In genomic region chr9:35341021-35341420, GRCh38 we compare ENCODE assay signal across 16 cellular contexts.
DNase-seq lines count a peak whose midpoint lies in the region; ATAC-seq and TF ChIP-seq lines count a peak whose summit lies in the region.
"Had no signal": no experiment of that assay in that cellular context is flagged by ENCODE, and none has a peak within 500 bp of the region (broad histone marks: within the 10 kb centered on the region; RNA-seq: fewer than 3 reads in every experiment).

No MANE protein-coding gene starts in this region.

- peak overlapping the region; percentile 17 for H3K27ac Mint-ChIP-seq in neural crest cell (ENCODE audit: unreplicated experiment)
- H3K27ac Mint-ChIP-seq: activated naive CD8-positive, alpha-beta T cell had no signal

- no peak overlapping the region for H3K4me3 Mint-ChIP-seq in neural crest cell
- H3K4me3 Mint-ChIP-seq: activated naive CD8-positive, alpha-beta T cell had no signal

- 0 out of 2 replicates have a peak overlapping the region, but pooled peaks have one; percentile 28 for H3K27ac ChIP-seq in BLaER1
- H3K27ac ChIP-seq in MM.1S (ENCODE audit: low read length) = peak overlapping the region; percentile 45; the same call in 1 of the 2 replicates
- peak overlapping the region; percentile 18 for H3K27ac ChIP-seq in caudate nucleus (ENCODE audit: low read depth, low read length)
- H3K27ac ChIP-seq: vagina had no signal

- in situ Hi-C loops in HAP-1 (cut with MboI; ENCODE audit: low sequenced_read_pairs) = no loop called here

- H3K9me3 Mint-ChIP-seq in neural crest cell = no peaks in the 10 kb centered on the region

- 0 out of 2 replicates have a peak overlapping the region, but pooled peaks have one; percentile 16 for H2AFZ ChIP-seq in MM.1S (ENCODE audit: low read length)

- no peak for ATAC-seq in GM19455 (IDR thresholded peaks at IDR 0.05; ENCODE audit: unreplicated experiment)

- H3K9me3 ChIP-seq in BLaER1 (no peaks in the 10 kb centered on the region), MM.1S (replicated peaks; ENCODE audit: insufficient read depth, low read length) (no peaks in the 10 kb centered on the region), HAP-1 (no peaks in the 10 kb centered on the region)
- H3K9me3 ChIP-seq: vagina had no signal

- H3K4me3 ChIP-seq in BLaER1 (no peak overlapping the region), MM.1S (ENCODE audit: low read length) (peak overlapping the region; percentile 32), HAP-1 (no peak overlapping the region)

- DNase-seq in MM.1S (peak; percentile 44), caudate nucleus (lab: John Stamatoyannopoulos, UW) (no peak), neural crest cell (ENCODE audit: low read depth, low spot score) (no peak), HAP-1 (ENCODE audit: low spot score in 2 of 2) (no peak), pons (ENCODE audit: low spot score) (no peak), NCI-H524 treated with DMSO at 0.1 percent for 48 hours (lab: John Stamatoyannopoulos, UW) (no peak)
- DNase-seq: activated CD4-positive, alpha-beta T cell treated with anti-CD3 and anti-CD28 coated beads for 1 hour; erythroblast; NCI-H146; NCI-H446 treated with DMSO at 0.1 percent for 48 hours; stimulated activated CD4-positive, alpha-beta T cell treated with anti-CD3 and anti-CD28 coated beads, Interleukin-2, amount 100 ng/mL, for 48 hours; T-helper 2 cell had no signal

- H4K20me1 ChIP-seq in BLaER1 (no peaks in the 10 kb centered on the region), MM.1S (ENCODE audit: insufficient read depth, low read length) (no peaks in the 10 kb centered on the region)

- H3K27me3 ChIP-seq in BLaER1 = no peaks in the 10 kb centered on the region
- no peaks in the 10 kb centered on the region for H3K27me3 ChIP-seq in MM.1S (replicated peaks; ENCODE audit: insufficient read depth, low read length)
- no peaks in the 10 kb centered on the region for H3K27me3 ChIP-seq in HAP-1 (ENCODE audit: low read depth)
- H3K27me3 ChIP-seq: vagina had no signal

- peaks cover 22% of the 10 kb centered on the region for H3K4me1 ChIP-seq in BLaER1
- peaks cover 20% of the 10 kb centered on the region for H3K4me1 ChIP-seq in MM.1S (ENCODE audit: low read length)
- H3K4me1 ChIP-seq in HAP-1 = no peaks in the 10 kb centered on the region

- H3K36me3 Mint-ChIP-seq in neural crest cell (ENCODE audit: low read depth) = peaks cover 4% of the 10 kb centered on the region
- H3K36me3 Mint-ChIP-seq: activated naive CD8-positive, alpha-beta T cell had no signal

- H3K27me3 Mint-ChIP-seq in neural crest cell (ENCODE audit: low read depth) = no peaks in the 10 kb centered on the region

- no peaks in the 10 kb centered on the region for H3K9me2 ChIP-seq in MM.1S (replicated peaks; ENCODE audit: insufficient read depth, low read length)

- TF ChIP-seq CTCF in MM.1S (IDR thresholded peaks at IDR 0.05; ENCODE audit: low read length) = no peak
- TF ChIP-seq CTCF in neural crest cell (conservative IDR thresholded peaks at IDR 0.05) = no peak

- peak overlapping the region; percentile 79 for H3K4me2 ChIP-seq in BLaER1
- H3K4me2 ChIP-seq in MM.1S (ENCODE audit: low read depth, low read length) = peak overlapping the region; percentile 75

- peaks cover 6% of the 10 kb centered on the region for H3K4me1 Mint-ChIP-seq in neural crest cell

- H3K9ac ChIP-seq in BLaER1 (no peak overlapping the region), MM.1S (ENCODE audit: low read length) (peak overlapping the region; percentile 2; the same call in 1 of the 2 replicates)

- H3K36me3 ChIP-seq in BLaER1 (no peaks in the 10 kb centered on the region), MM.1S (replicated peaks; ENCODE audit: insufficient read depth, low read length) (no peaks in the 10 kb centered on the region), HAP-1 (replicated peaks) (no peaks in the 10 kb centered on the region; the same call in 1 of the 2 replicates)
- H3K36me3 ChIP-seq: vagina had no signal

- H3K79me2 ChIP-seq in MM.1S (ENCODE audit: low read length) = no peaks in the 10 kb centered on the region

- H3F3A ChIP-seq in MM.1S (ENCODE audit: insufficient read depth, low read length) = peaks cover 14% of the 10 kb centered on the region; the same call in 1 of the 2 replicates
